ENCODE assay signal across 15 cellular contexts in genomic region chr3:46360904-46361303, GRCh38. TPM values are rescaled to one million over a fixed set of nuclear protein-coding genes. Genes with fewer than 3 reads are reported as not detected.
DNase-seq lines count a peak whose midpoint lies in the region; ATAC-seq, FAIRE-seq and TF ChIP-seq lines count a peak whose summit lies in the region.
"Had no signal": no experiment of that assay in that cellular context is flagged by ENCODE, and none has a peak within 500 bp of the region (broad histone marks: within the 10 kb centered on the region; RNA-seq: fewer than 3 reads in every experiment).

No MANE protein-coding gene starts in this region.

- H3K36me3 ChIP-seq in K562 (ENCODE audit: control insufficient read depth, insufficient read depth, low read length) = no peaks in the 10 kb centered on the region
- H3K36me3 ChIP-seq: BLaER1, gastroesophageal sphincter had no signal

- peak; percentile 30 for DNase-seq in GF-D8 (lab: John Stamatoyannopoulos, UW)
- peak; percentile 63 for DNase-seq in MV-4-11 (lab: John Stamatoyannopoulos, UW)
- DNase-seq in K562 (ENCODE audit: extremely low read depth in 1 of 4, low spot score in 3 of 4) = no peak
- no peak for DNase-seq in neural crest cell (ENCODE audit: low read depth, low spot score)
- DNase-seq in GM13976 (ENCODE audit: low spot score) = no peak
- DNase-seq in left lobe of liver (ENCODE audit: low spot score) = no peak
- DNase-seq in OCI-M2 (lab: John Stamatoyannopoulos, UW; ENCODE audit: unreplicated experiment) = no peak
- DNase-seq: activated CD4-positive, alpha-beta T cell treated with anti-CD3 and anti-CD28 coated beads for 36 hours; effector CD8-positive, alpha-beta T cell had no signal

- H3K9me1 ChIP-seq in K562 (ENCODE audit: control insufficient read depth, insufficient read depth, low read length) = no peaks in the 10 kb centered on the region

- no peaks in the 10 kb centered on the region for H3K4me1 ChIP-seq in K562 (replicated peaks in 1 of 2; ENCODE audit: control insufficient read depth in 2 of 2, insufficient read depth in 2 of 2, low read length in 2 of 2)

- ATAC-seq in K562 = peak; percentile 63; the same call in 2 of the 3 replicates
- no peak for ATAC-seq in HG03378 (IDR thresholded peaks at IDR 0.05; ENCODE audit: unreplicated experiment)
- no peak for ATAC-seq in left lobe of liver

- no peak for FAIRE-seq in K562 (lab: Jason Lieb, UNC)
- FAIRE-seq: G401.6, islet of Langerhans had no signal

- no TSS peak for BruUV-seq in K562 (replicated peaks; lab: Mats Ljungman, UMichigan)

- H3K4me3 ChIP-seq in K562 = no peak overlapping the region
- H3K4me3 ChIP-seq: BLaER1, gastroesophageal sphincter had no signal

- H3K79me2 ChIP-seq in K562 (ENCODE audit: control insufficient read depth, insufficient read depth, low read length) = no peaks in the 10 kb centered on the region

- no peaks in the 10 kb centered on the region for H3K9me3 Mint-ChIP-seq in neural crest cell
- H3K9me3 Mint-ChIP-seq: IgD-negative memory B cell had no signal

- no peak overlapping the region for H3K27ac ChIP-seq in K562 (ENCODE audit: extremely low read depth, low read depth, low read length)
- H3K27ac ChIP-seq: BLaER1 had no signal

- H3K36me3 Mint-ChIP-seq in neural crest cell (ENCODE audit: low read depth) = no peaks in the 10 kb centered on the region

- TF ChIP-seq RAD21 in K562 (CRISPR knock-in tag; conservative IDR thresholded peaks at IDR 0.05 in 1 of 2, IDR thresholded peaks at IDR 0.05 in 1 of 2) = no peak

- TF ChIP-seq POLR2A in K562 (conservative IDR thresholded peaks at IDR 0.05) = no peak

- no peak overlapping the region for H3K4me2 ChIP-seq in K562 (ENCODE audit: insufficient read depth, low read length)
- H3K4me2 ChIP-seq: BLaER1 had no signal

- POLR2A ChIA-PET in K562 (lab: Yijun Ruan, JAX) = interaction anchor here (1.5 kb wide), 1 partner anchor 9 kb away, joined by 7 read pairs; no protein-coding TSS in a partner anchor

- H3K27me3 Mint-ChIP-seq in neural crest cell (ENCODE audit: low read depth) = peaks cover 30% of the 10 kb centered on the region
- H3K27me3 Mint-ChIP-seq: IgD-negative memory B cell had no signal

- H3K9ac ChIP-seq in K562 (ENCODE audit: insufficient read depth in 1 of 2, low read depth in 2 of 2, low read length in 2 of 2) = no peak overlapping the region
- H3K9ac ChIP-seq: BLaER1 had no signal

- no peaks in the 10 kb centered on the region for H3K9me3 ChIP-seq in K562 (replicated peaks; ENCODE audit: control insufficient read depth, insufficient read depth, low read depth, low read length)
- H3K9me3 ChIP-seq: BLaER1, gastroesophageal sphincter had no signal

- H3K4me3 Mint-ChIP-seq in neural crest cell = no peak overlapping the region
- H3K4me3 Mint-ChIP-seq: activated CD4-positive, alpha-beta T cell treated with anti-CD3 and anti-CD28 coated beads for 36 hours had no signal

- TF ChIP-seq CTCF in K562 (IDR thresholded peaks at IDR 0.05 in 2 of 3, conservative IDR thresholded peaks at IDR 0.05 in 1 of 3; ENCODE audit: insufficient read depth in 2 of 3, low read depth in 1 of 3, low read length in 3 of 3) (no peak), neural crest cell (conservative IDR thresholded peaks at IDR 0.05) (no peak), GM13976 (IDR thresholded peaks at IDR 0.05; ENCODE audit: borderline replicate concordance, control extremely low read depth, extremely low read depth, insufficient read depth, missing control alignments) (no peak)

- no peak for TF ChIP-seq EP300 in K562 (IDR thresholded peaks at IDR 0.05; ENCODE audit: low read length)

- 1% methylated on average over 6 of the region's 6 CpGs for WGBS in K562 (ENCODE audit: insufficient coverage, low coverage, missing lambda C conversion rate)

- in situ Hi-C loops in K562 (cut with MboI) (no loop called here), GM13976 (cut with MboI; ENCODE audit: low sequenced_read_pairs, unreplicated experiment) (loop anchor here (10.0 kb wide), 1 partner anchor 86 kb away; no protein-coding TSS in a partner anchor)

- CTCF ChIA-PET in K562 (lab: Yijun Ruan, JAX; ENCODE audit: low intra/inter-chr PET ratio) = no interaction called here

- H3K27me3 ChIP-seq in K562 (ENCODE audit: control insufficient read depth in 2 of 2, insufficient read depth in 2 of 2, low read length in 2 of 2) = peaks cover 21 to 45% of the 10 kb centered on the region in 2 experiments; a peak in 4 of 5 replicates
- H3K27me3 ChIP-seq: BLaER1 had no signal

- H3K27ac Mint-ChIP-seq in neural crest cell (ENCODE audit: unreplicated experiment) = peak overlapping the region; percentile 78
- H3K27ac Mint-ChIP-seq: activated CD4-positive, alpha-beta T cell treated with anti-CD3 and anti-CD28 coated beads for 36 hours; IgD-negative memory B cell had no signal

- no peak overlapping the region for H2AFZ ChIP-seq in K562 (ENCODE audit: low read depth, low read length)

- peaks cover 5% of the 10 kb centered on the region for H3K4me1 Mint-ChIP-seq in neural crest cell

- intact Hi-C loops in K562 (cut with micrococcal nuclease) = no loop called here

- no peaks in the 10 kb centered on the region for H4K20me1 ChIP-seq in K562 (replicated peaks; ENCODE audit: control insufficient read depth, insufficient read depth, low read length)
- H4K20me1 ChIP-seq: BLaER1 had no signal

TF ChIP-seq in K562, 482 proteins besides CTCF, POLR2A, EP300 and RAD21 (continues in another document):
- no peak for TF ChIP-seq CTBP1 (IDR thresholded peaks at IDR 0.05; ENCODE audit: borderline replicate concordance)
- no peak for TF ChIP-seq TBL1XR1 (IDR thresholded peaks at IDR 0.05; ENCODE audit: low read length in 2 of 2)
- TF ChIP-seq NR2F6 (CRISPR knock-in tag; IDR thresholded peaks at IDR 0.05) = no peak
- no peak for TF ChIP-seq ZNF354B (CRISPR knock-in tag; IDR thresholded peaks at IDR 0.05)

RNA-seq across cellular contexts. Expression of gene CCR2, which starts 7.0 kb away (rescaled TPM):
- total RNA-seq in K562 (2011; cell fraction: chromatin; rRNA removed; ENCODE audit: low replicate concordance) = not detected in 2 replicates
- not detected in 2 replicates for total RNA-seq in K562 (2011; cell fraction: nucleolus; rRNA removed)
- total RNA-seq in K562 (2011; cell fraction: nucleoplasm; rRNA removed) = not detected in 2 replicates
- total RNA-seq in K562 (2014; rRNA removed) = not detected in 2 replicates
- total RNA-seq in K562 (2014; rRNA removed; fragmentation: Illumina TruSeq; extraction: Trizol) = not detected in 2 replicates
- total RNA-seq in K562 (2015; rRNA removed; fragmentation: Illumina TruSeq; extraction: Trizol) = not detected in 2 replicates
- total RNA-seq in K562 (2021) = not detected in 2 replicates
- not detected in 2 replicates for polyA plus RNA-seq in K562 (2011; rRNA removed)
- not detected in 2 replicates for polyA plus RNA-seq in K562 (2011; cell fraction: cytosol; rRNA removed)
- not detected in 2 replicates for polyA plus RNA-seq in K562 (2011; cell fraction: nucleus; rRNA removed)
- polyA plus RNA-seq in K562 (2012) = not detected in 2 replicates
- not detected in 2 replicates for polyA plus RNA-seq in K562 (2014; fragmentation: Illumina TruSeq; extraction: Trizol)
- not detected for polyA plus RNA-seq in K562 (2014; fragmentation: Nextera tagmentation; extraction: Ambion mirVana)
- polyA plus RNA-seq in K562 (2014; rRNA removed) = not detected in 2 replicates
- polyA minus RNA-seq in K562 (2011; rRNA and poly(A)+ RNA removed) = not detected in 2 replicates
- polyA minus RNA-seq in K562 (2011; cell fraction: cytosol; rRNA and poly(A)+ RNA removed) = not detected in 2 replicates
- polyA minus RNA-seq in K562 (2011; cell fraction: nucleus; rRNA and poly(A)+ RNA removed) = not detected in 2 replicates
- total RNA-seq in neural crest cell = not detected in 2 replicates
- 0.33 TPM for total RNA-seq in left lobe of liver

RNA-seq across cellular contexts. Expression of gene CCR5, which starts 9.8 kb away (rescaled TPM):
- total RNA-seq in K562 (2011; cell fraction: chromatin; rRNA removed; ENCODE audit: low replicate concordance) = not detected in 2 replicates
- total RNA-seq in K562 (2011; cell fraction: nucleolus; rRNA removed) = not detected in 2 replicates
- not detected in 2 replicates for total RNA-seq in K562 (2011; cell fraction: nucleoplasm; rRNA removed)
- not detected in 2 replicates for total RNA-seq in K562 (2014; rRNA removed)
- total RNA-seq in K562 (2014; rRNA removed; fragmentation: Illumina TruSeq; extraction: Trizol) = not detected in 2 replicates
- total RNA-seq in K562 (2015; rRNA removed; fragmentation: Illumina TruSeq; extraction: Trizol) = not detected in 2 replicates
- total RNA-seq in K562 (2021) = not detected in 2 replicates
- not detected in 2 replicates for polyA plus RNA-seq in K562 (2011; rRNA removed)
- not detected in 2 replicates for polyA plus RNA-seq in K562 (2011; cell fraction: cytosol; rRNA removed)
- polyA plus RNA-seq in K562 (2011; cell fraction: nucleus; rRNA removed) = not detected in 2 replicates
- polyA plus RNA-seq in K562 (2012) = not detected in 2 replicates
- polyA plus RNA-seq in K562 (2014; fragmentation: Illumina TruSeq; extraction: Trizol) = not detected in 2 replicates
- polyA plus RNA-seq in K562 (2014; fragmentation: Nextera tagmentation; extraction: Ambion mirVana) = not detected
- not detected in 2 replicates for polyA plus RNA-seq in K562 (2014; rRNA removed)
- not detected in 2 replicates for polyA minus RNA-seq in K562 (2011; rRNA and poly(A)+ RNA removed)
- not detected in 2 replicates for polyA minus RNA-seq in K562 (2011; cell fraction: cytosol; rRNA and poly(A)+ RNA removed)
- not detected in 2 replicates for polyA minus RNA-seq in K562 (2011; cell fraction: nucleus; rRNA and poly(A)+ RNA removed)
- not detected in 2 replicates for total RNA-seq in neural crest cell
- 0.08 TPM for total RNA-seq in left lobe of liver
- polyA plus RNA-seq: IgD-negative memory B cell had no signal

RNA-seq across cellular contexts. Expression of gene CCRL2, which starts 46.2 kb away (rescaled TPM):
- 7.7 and 14.6 TPM in 2 replicates for total RNA-seq in K562 (2011; cell fraction: chromatin; rRNA removed; ENCODE audit: low replicate concordance)
- total RNA-seq in K562 (2011; cell fraction: nucleolus; rRNA removed) = 9.2 and 13.7 TPM in 2 replicates
- 12.1 and 14.7 TPM in 2 replicates for total RNA-seq in K562 (2011; cell fraction: nucleoplasm; rRNA removed)
- 3.6 and 4.1 TPM in 2 replicates for total RNA-seq in K562 (2014; rRNA removed)
- 3.4 and 4.5 TPM in 2 replicates for total RNA-seq in K562 (2014; rRNA removed; fragmentation: Illumina TruSeq; extraction: Trizol)
- total RNA-seq in K562 (2015; rRNA removed; fragmentation: Illumina TruSeq; extraction: Trizol) = 3.1 and 4.0 TPM in 2 replicates
- 3.3 and 3.5 TPM in 2 replicates for total RNA-seq in K562 (2021)
- polyA plus RNA-seq in K562 (2011; rRNA removed) = 4.2 and 5.4 TPM in 2 replicates
- polyA plus RNA-seq in K562 (2011; cell fraction: cytosol; rRNA removed) = 3.2 and 4.8 TPM in 2 replicates
- polyA plus RNA-seq in K562 (2011; cell fraction: nucleus; rRNA removed) = 5.8 and 6.6 TPM in 2 replicates
- 4.8 and 12.0 TPM in 2 replicates for polyA plus RNA-seq in K562 (2012)
- polyA plus RNA-seq in K562 (2014; fragmentation: Illumina TruSeq; extraction: Trizol) = 3.2 and 3.4 TPM in 2 replicates
- 1 to 10 TPM; 4.3 to 5.7 TPM for polyA plus RNA-seq in K562 (2014; fragmentation: Nextera tagmentation; extraction: Ambion mirVana)
- polyA plus RNA-seq in K562 (2014; rRNA removed) = 2.2 and 3.5 TPM in 2 replicates
- 5.5 and 6.4 TPM in 2 replicates for polyA minus RNA-seq in K562 (2011; rRNA and poly(A)+ RNA removed)
- polyA minus RNA-seq in K562 (2011; cell fraction: cytosol; rRNA and poly(A)+ RNA removed) = 3.1 TPM in 1 of 2 replicates, not detected in the other
- polyA minus RNA-seq in K562 (2011; cell fraction: nucleus; rRNA and poly(A)+ RNA removed) = 11.4 and 11.7 TPM in 2 replicates
- not detected in 2 replicates for total RNA-seq in neural crest cell
- total RNA-seq in left lobe of liver = 0.55 TPM

Comparison
In these comparisons a context has a peak if more than half of its experiments do, and no peak if none do; other contexts are left out.
1. DNase-seq: peak in GF-D8 (single experiment) and MV-4-11 (single experiment); none in K562 (0 of 4), neural crest cell (single experiment), GM13976 (single experiment), left lobe of liver (single experiment) and OCI-M2 (single experiment).